In genomic region chr5:33631786-33632185, GRCh38 we compare ENCODE assay signal across 10 cellular contexts.
A peak's percentile ranks its signal among the peaks of the same experiment; 100 is the strongest.
DNase-seq lines count a peak whose midpoint lies in the region; ATAC-seq, FAIRE-seq and TF ChIP-seq lines count a peak whose summit lies in the region.
"Had no signal": no experiment of that assay in that cellular context is flagged by ENCODE, and none has a peak within 500 bp of the region (broad histone marks: within the 10 kb centered on the region; RNA-seq: fewer than 3 reads in every experiment).

No MANE protein-coding gene starts in this region.

- no peak overlapping the region for H2BK5ac ChIP-seq in mesenchymal stem cell (ENCODE audit: low read depth, low read length, poor library complexity, severe bottlenecking)

- DNase-seq in RCC 7860 (ENCODE audit: low spot score) = peak; percentile 65
- DNase-seq in activated gamma-delta T cell treated with Interleukin-2 at 50 U/mL for 16 hours = no peak
- DNase-seq in HEK293T (ENCODE audit: extremely low spot score) = no peak
- DNase-seq in psoas muscle = no peak
- DNase-seq in mesenchymal stem cell = no peak
- DNase-seq: NCI-H1436, SHP77 had no signal

- CTCF ChIA-PET in HEK293T (lab: Yijun Ruan, JAX) = no interaction called here

- no peak overlapping the region for H3K23ac ChIP-seq in mesenchymal stem cell (ENCODE audit: low read length in 2 of 2)

- no peak overlapping the region for H2BK15ac ChIP-seq in mesenchymal stem cell (ENCODE audit: low read depth, poor library complexity, severe bottlenecking)

- peak; percentile 90 for FAIRE-seq in RCC 7860 (lab: Jason Lieb, UNC)

- no peak overlapping the region for H2BK120ac ChIP-seq in mesenchymal stem cell (ENCODE audit: low read depth, low read length)

- no peak overlapping the region for H2AFZ ChIP-seq in mesenchymal stem cell (ENCODE audit: low read depth, low read length)

- 73 to 84% (median 80%) methylated on average over 1 of the region's 1 CpG for WGBS in psoas muscle, 3 donors
- 100% methylated on average over 1 of the region's 1 CpG for WGBS in mesenchymal stem cell

- POLR2A ChIA-PET in HEK293T (lab: Yijun Ruan, JAX) = no interaction called here

- no peaks in the 10 kb centered on the region for H3K27me3 ChIP-seq in BLaER1 treated with 17β-estradiol and CSF1 and Interleukin-3, amounts not matched to agents 10 nM and 100 nM
- H3K27me3 ChIP-seq in psoas muscle (ENCODE audit: insufficient read depth in 3 of 3, low read length in 2 of 3) (no peaks in the 10 kb centered on the region), mesenchymal stem cell (ENCODE audit: control insufficient read depth in 1 of 2, insufficient read depth in 1 of 2, low read length in 2 of 2) (no peaks in the 10 kb centered on the region)

- H3K4me2 ChIP-seq in BLaER1 treated with 17β-estradiol and CSF1 and Interleukin-3, amounts not matched to agents 10 nM and 100 nM = peak overlapping the region in 10 of 11 experiments; percentile 18 to 67 (median 50); a peak in 16 of 22 replicates
- no peak overlapping the region for H3K4me2 ChIP-seq in mesenchymal stem cell (ENCODE audit: low read length, poor library complexity, severe bottlenecking)

- H3K9ac ChIP-seq in BLaER1 treated with 17β-estradiol and CSF1 and Interleukin-3, amounts not matched to agents 10 nM and 100 nM = peak overlapping the region in 3 of 11 experiments; percentile 34 to 61 (median 47); a peak in 6 of 22 replicates
- no peak overlapping the region for H3K9ac ChIP-seq in mesenchymal stem cell (ENCODE audit: low read length)

- H3K27ac ChIP-seq in BLaER1 treated with 17β-estradiol and CSF1 and Interleukin-3, amounts not matched to agents 10 nM and 100 nM = peak overlapping the region in 8 of 11 experiments; percentile 1 to 79 (median 50); a peak in 11 of 22 replicates
- no peak overlapping the region for H3K27ac ChIP-seq in psoas muscle
- no peak overlapping the region for H3K27ac ChIP-seq in mesenchymal stem cell (ENCODE audit: low read length, poor library complexity, severe bottlenecking)

- H3K4ac ChIP-seq in mesenchymal stem cell (ENCODE audit: low read depth in 1 of 2, low read length in 2 of 2) = no peak overlapping the region

- H2AK5ac ChIP-seq in mesenchymal stem cell (ENCODE audit: low read length, severe bottlenecking) = no peak overlapping the region

- no peaks in the 10 kb centered on the region for H3K36me3 ChIP-seq in BLaER1 treated with 17β-estradiol and CSF1 and Interleukin-3, amounts not matched to agents 10 nM and 100 nM
- no peaks in the 10 kb centered on the region for H3K36me3 ChIP-seq in psoas muscle (ENCODE audit: insufficient read depth in 1 of 2, low read depth in 1 of 2)
- H3K36me3 ChIP-seq in mesenchymal stem cell (ENCODE audit: control insufficient read depth in 1 of 2, insufficient read depth in 2 of 2, low read depth in 1 of 2, low read length in 2 of 2) = peaks cover 6 to 84% of the 10 kb centered on the region in 2 experiments

- H4K91ac ChIP-seq in mesenchymal stem cell (ENCODE audit: low read length) = no peak overlapping the region

- peak; percentile 94 for ATAC-seq in GM19351 (IDR thresholded peaks at IDR 0.05; ENCODE audit: unreplicated experiment)
- peak; percentile 78 for ATAC-seq in HG02938 (IDR thresholded peaks at IDR 0.05; ENCODE audit: unreplicated experiment)
- no peak for ATAC-seq in psoas muscle

- no peaks in the 10 kb centered on the region for H4K20me1 ChIP-seq in BLaER1 treated with 17β-estradiol and CSF1 and Interleukin-3, amounts not matched to agents 10 nM and 100 nM

- no peaks in the 10 kb centered on the region; a peak in 1 of 22 replicates for H3K9me3 ChIP-seq in BLaER1 treated with 17β-estradiol and CSF1 and Interleukin-3, amounts not matched to agents 10 nM and 100 nM (replicated peaks in 1 of 11)
- H3K9me3 ChIP-seq in psoas muscle (no peaks in the 10 kb centered on the region), mesenchymal stem cell (ENCODE audit: control insufficient read depth, low read length) (peaks cover 3% of the 10 kb centered on the region)

- intact Hi-C loops in psoas muscle (cut with DNase I) = no loop called here

- no peak overlapping the region for H3K4me3 ChIP-seq in BLaER1 treated with 17β-estradiol and CSF1 and Interleukin-3, amounts not matched to agents 10 nM and 100 nM
- H3K4me3 ChIP-seq in psoas muscle (no peak overlapping the region), mesenchymal stem cell (ENCODE audit: insufficient read depth in 1 of 2, low read depth in 1 of 2, low read length in 2 of 2) (no peak overlapping the region)

- no peak overlapping the region for H3K14ac ChIP-seq in mesenchymal stem cell (ENCODE audit: low read length in 2 of 2)

- TF ChIP-seq CTCF in psoas muscle (IDR thresholded peaks at IDR 0.05) = no peak

- no peak overlapping the region for H3K18ac ChIP-seq in mesenchymal stem cell (ENCODE audit: low read depth in 1 of 2, low read length in 2 of 2)

- H3K79me1 ChIP-seq in mesenchymal stem cell (replicated peaks; ENCODE audit: low read length, poor library complexity, severe bottlenecking) = peaks cover 2% of the 10 kb centered on the region

- H4K8ac ChIP-seq in mesenchymal stem cell (ENCODE audit: low read length) = no peak overlapping the region

- H3K4me1 ChIP-seq in BLaER1 treated with 17β-estradiol and CSF1 and Interleukin-3, amounts not matched to agents 10 nM and 100 nM = peaks cover 6 to 35% (median 14%) of the 10 kb centered on the region in 10 experiments; a peak in 19 of 20 replicates
- H3K4me1 ChIP-seq in psoas muscle (no peaks in the 10 kb centered on the region), mesenchymal stem cell (ENCODE audit: control insufficient read depth, insufficient read depth, low read depth, low read length) (no peaks in the 10 kb centered on the region)

- no peak overlapping the region for H2BK12ac ChIP-seq in mesenchymal stem cell (ENCODE audit: low read length in 2 of 2)

TF ChIP-seq in HEK293T, 16 proteins besides CTCF, POLR2A, EP300 and RAD21:
- TF ChIP-seq SUZ12 (IDR thresholded peaks at IDR 0.05) (no peak), BHLHE40 (IDR thresholded peaks at IDR 0.05; ENCODE audit: borderline replicate concordance) (no peak), FOXK2 (IDR thresholded peaks at IDR 0.05) (no peak), PKNOX1 (IDR thresholded peaks at IDR 0.05) (no peak)

Comparison
In these comparisons a context has a peak if more than half of its experiments do, and no peak if none do; other contexts are left out.
1. H3K27ac ChIP-seq: peak in BLaER1 treated with 17β-estradiol and CSF1 and Interleukin-3, amounts not matched to agents 10 nM and 100 nM (8 of 11); none in psoas muscle (single experiment) and mesenchymal stem cell (single experiment).
2. ATAC-seq: peak in GM19351 (single experiment) and HG02938 (single experiment); none in psoas muscle (0 of 4).